Comparison of ENCODE assay signal across 8 cellular contexts in the genomic region with DNA sequence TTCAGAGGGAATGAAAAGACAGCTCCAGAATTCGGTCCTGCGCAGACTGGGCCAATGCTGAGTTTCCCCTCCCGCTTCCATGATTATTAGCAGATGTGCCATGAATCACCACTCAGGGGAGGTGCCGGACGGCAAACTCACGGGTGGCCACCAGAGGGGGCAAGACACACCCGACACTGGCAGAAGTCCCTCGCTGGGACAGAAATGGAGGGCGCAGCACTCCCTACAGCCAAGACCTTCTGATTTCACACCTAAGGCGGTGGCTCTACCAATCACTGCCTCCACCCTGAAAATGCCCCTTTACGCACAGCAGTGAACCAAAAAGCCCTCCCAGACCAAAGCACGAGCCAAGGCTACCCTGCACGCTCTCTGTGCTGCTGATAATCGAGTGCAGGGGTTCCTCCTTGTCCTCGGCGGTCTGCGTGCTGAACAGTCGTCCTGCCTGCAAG. TPM values are rescaled to one million over a fixed set of nuclear protein-coding genes. Genes with fewer than 3 reads are reported as not detected.
DNase-seq lines count a peak whose midpoint lies in the region; ATAC-seq and TF ChIP-seq lines count a peak whose summit lies in the region.

No MANE protein-coding gene starts in this region.

- TF ChIP-seq CTCF in AG09319 (IDR thresholded peaks at IDR 0.05; ENCODE audit: low read depth, low read length) (peak; percentile 92), Loucy (conservative IDR thresholded peaks at IDR 0.05; ENCODE audit: low read length) (peak; percentile 72), foreskin keratinocyte (conservative IDR thresholded peaks at IDR 0.05) (peak; percentile 98), neutrophil (IDR thresholded peaks at IDR 0.05) (peak; percentile 91), stomach (IDR thresholded peaks at IDR 0.05) (peak in 5 of 7 experiments; percentile 89 to 95 (median 91))

- H3K36me3 ChIP-seq in Loucy (ENCODE audit: insufficient read depth, low read length) (no peaks in the 10 kb centered on the region), SJSA1 (peaks cover 31% of the 10 kb centered on the region), neutrophil (no peaks in the 10 kb centered on the region), stomach (peaks cover 15 to 45% (median 42%) of the 10 kb centered on the region in 4 donors)

- H3K9ac ChIP-seq in Loucy (ENCODE audit: low read depth, low read length, poor library complexity, severe bottlenecking), result no peak overlapping the region

- no peaks in the 10 kb centered on the region for H3F3A ChIP-seq in Loucy (ENCODE audit: low read depth)

- no peak overlapping the region for H3K4me2 ChIP-seq in Loucy (ENCODE audit: low read depth, low read length, poor library complexity, severe bottlenecking)

- H3K4me3 ChIP-seq in Loucy (ENCODE audit: low read length, poor library complexity, severe bottlenecking), result no peak overlapping the region
- H3K4me3 ChIP-seq in SJSA1, result no peak overlapping the region
- H3K4me3 ChIP-seq in neutrophil (ENCODE audit: low read depth in 1 of 2, low read length in 1 of 2), result no peak overlapping the region
- H3K4me3 ChIP-seq in stomach, result peak overlapping the region; percentile 25 to 38 (median 30)

- H4K20me1 ChIP-seq in Loucy (ENCODE audit: insufficient read depth, low read length, poor library complexity, severe bottlenecking), result no peaks in the 10 kb centered on the region

- no peak for TF ChIP-seq POLR2A in stomach (IDR thresholded peaks at IDR 0.05)

- no peaks in the 10 kb centered on the region for H3K79me2 ChIP-seq in Loucy (ENCODE audit: insufficient read depth, low read length)

- H3K4me1 ChIP-seq in Loucy (ENCODE audit: insufficient read depth, low read length, poor library complexity, severe bottlenecking), result no peaks in the 10 kb centered on the region
- peaks cover 5% of the 10 kb centered on the region for H3K4me1 ChIP-seq in SJSA1 (replicated peaks)
- no peaks in the 10 kb centered on the region for H3K4me1 ChIP-seq in foreskin keratinocyte
- H3K4me1 ChIP-seq in neutrophil (ENCODE audit: control insufficient read depth in 1 of 2, insufficient read depth in 1 of 2, low read depth in 1 of 2, low read length in 1 of 2), result peaks cover 6 to 7% of the 10 kb centered on the region in 2 experiments
- H3K4me1 ChIP-seq in stomach, result peaks cover 0 to 19% (median 15%) of the 10 kb centered on the region in 4 donors

- H3K27ac ChIP-seq in SJSA1, result no peak overlapping the region
- H3K27ac ChIP-seq in foreskin keratinocyte, result no peak overlapping the region
- no peak overlapping the region for H3K27ac ChIP-seq in neutrophil
- peak overlapping the region in 3 of 5 donors; percentile 56 to 71 (median 70) for H3K27ac ChIP-seq in stomach

- no peaks in the 10 kb centered on the region for H3K9me2 ChIP-seq in Loucy (replicated peaks; ENCODE audit: low read depth, low read length)

- 19 to 27% (median 23%) methylated on average over 18 of the region's 18 CpGs for WGBS in stomach, 5 donors

- DNase-seq in AG09319 (ENCODE audit: extremely low read depth, low read depth) (peak; percentile 91), SJSA1 (ENCODE audit: low read depth in 1 of 2, low spot score in 2 of 2) (peak; percentile 94), foreskin keratinocyte (peak; percentile 40 to 67), stomach (peak; percentile 90)
- peak; percentile 77 for DNase-seq in activated gamma-delta T cell treated with anti-CD3 and anti-CD28 coated beads, Interleukin-2, amount 50 U/mL, for 16 hours (ENCODE audit: low read depth)

- H3K27me3 ChIP-seq in Loucy (ENCODE audit: insufficient read depth, low read length, poor library complexity, severe bottlenecking), result peaks cover 5% of the 10 kb centered on the region
- H3K27me3 ChIP-seq in SJSA1 (replicated peaks), result no peaks in the 10 kb centered on the region
- H3K27me3 ChIP-seq in foreskin keratinocyte, result no peaks in the 10 kb centered on the region
- no peaks in the 10 kb centered on the region for H3K27me3 ChIP-seq in neutrophil
- no peaks in the 10 kb centered on the region for H3K27me3 ChIP-seq in stomach

- ATAC-seq in GM19351 (IDR thresholded peaks at IDR 0.05; ENCODE audit: unreplicated experiment), result peak; percentile 70
- peak; percentile 96 for ATAC-seq in foreskin keratinocyte

- H2AFZ ChIP-seq in Loucy (ENCODE audit: low read length), result no peak overlapping the region

- no peak for TF ChIP-seq EP300 in stomach (IDR thresholded peaks at IDR 0.05)

- intact Hi-C loops in stomach (cut with DNase I; ENCODE audit: low total_unique reads), result loop anchor here (10.0 kb wide), 1 partner anchor 184 kb away; no protein-coding TSS in a partner anchor

- H3K9me3 ChIP-seq in Loucy (ENCODE audit: insufficient read depth, low read depth, low read length) (no peaks in the 10 kb centered on the region), SJSA1 (replicated peaks) (no peaks in the 10 kb centered on the region), neutrophil (no peaks in the 10 kb centered on the region), stomach (no peaks in the 10 kb centered on the region)

RNA-seq across cellular contexts. Expression of gene TRAP1, which starts 26.8 kb away (rescaled TPM):
- 50.7 and 54.2 TPM in 2 replicates for total RNA-seq in SJSA1 (2014; rRNA removed; shearing (Covaris generic))
- total RNA-seq in foreskin keratinocyte (82.5 and 112 TPM in 2 replicates), stomach (100 to 1,000 TPM in 2 of 5 donors, 10 to 100 TPM in 3; 47.9 to 460 (median 96.6) TPM)
- polyA plus RNA-seq in foreskin keratinocyte (80.0 and 98.0 TPM in 2 replicates), stomach (10 to 100 TPM; 39.5 to 83.5 (median 71.2) TPM)

RNA-seq across cellular contexts. Expression of gene DNASE1, which starts 36.0 kb away (rescaled TPM):
- 9.9 and 12.9 TPM in 2 replicates for total RNA-seq in SJSA1 (2014; rRNA removed; shearing (Covaris generic))
- 5.4 and 5.6 TPM in 2 replicates for total RNA-seq in foreskin keratinocyte
- polyA plus RNA-seq in foreskin keratinocyte, result 2.9 and 3.7 TPM in 2 replicates
- total RNA-seq in stomach, result 100 to 1,000 TPM in 1 of 5 donors, 10 to 100 TPM in 4; 35.2 to 128 (median 43.0) TPM
- 10 to 100 TPM; 10.4 to 25.7 (median 25.0) TPM for polyA plus RNA-seq in stomach

Comparison
In these comparisons a context has a peak if more than half of its experiments do, and no peak if none do; other contexts are left out.
1. H3K4me3 ChIP-seq: peak in stomach (4 of 4); none in Loucy (single experiment), SJSA1 (single experiment) and neutrophil (0 of 2).
2. H3K27ac ChIP-seq: peak in stomach (3 of 5); none in SJSA1 (single experiment), foreskin keratinocyte (single experiment) and neutrophil (single experiment).
3. Peak in every context shown above with its lines, with median percentiles within 50 percentile points of each other: DNase-seq and CTCF ChIP-seq.